ENCODE assay signal across 13 cellular contexts in the genomic region with DNA sequence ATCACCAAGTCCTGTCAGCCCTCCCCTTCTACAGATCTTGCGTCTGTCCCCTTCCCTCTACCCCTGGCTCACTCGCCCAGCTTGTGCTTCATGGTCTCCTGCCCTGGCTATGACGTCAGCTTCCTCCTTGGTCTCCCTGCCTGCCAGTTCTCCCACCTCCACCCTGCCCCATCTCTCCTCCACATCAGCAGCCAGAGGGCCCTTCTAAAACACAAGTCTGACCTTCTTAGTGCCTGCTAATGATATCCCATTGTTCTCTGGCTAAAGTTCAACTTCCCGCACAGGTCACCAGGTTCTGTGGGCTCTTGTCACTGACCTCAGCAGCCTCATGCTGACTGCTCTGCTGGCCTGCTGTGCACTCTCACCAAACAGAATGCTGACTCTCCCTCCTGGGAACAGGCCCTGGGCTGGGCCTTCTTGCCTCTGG. TPM values are rescaled to one million over a fixed set of nuclear protein-coding genes. Genes with fewer than 3 reads are reported as not detected.
DNase-seq lines count a peak whose midpoint lies in the region; ATAC-seq, FAIRE-seq and TF ChIP-seq lines count a peak whose summit lies in the region.
"Had no signal": no experiment of that assay in that cellular context is flagged by ENCODE, and none has a peak within 500 bp of the region (broad histone marks: within the 10 kb centered on the region; RNA-seq: fewer than 3 reads in every experiment).

No MANE protein-coding gene starts in this region.

- H3K4me1 ChIP-seq in IMR-90 (ENCODE audit: control insufficient read depth, insufficient read depth, low read length) (peaks cover 3% of the 10 kb centered on the region; the same call in 1 of the 2 replicates), K562 (replicated peaks in 1 of 2; ENCODE audit: control insufficient read depth in 2 of 2, insufficient read depth in 2 of 2, low read length in 2 of 2) (peaks cover 0 to 5% of the 10 kb centered on the region in 2 experiments; a peak in 2 of 5 replicates)

- H3K18ac ChIP-seq in IMR-90 (ENCODE audit: low read depth, low read length) = no peak overlapping the region

- no peak overlapping the region for H4K5ac ChIP-seq in IMR-90 (ENCODE audit: low read depth, low read length)

- TF ChIP-seq CTCF in AG10803 (conservative IDR thresholded peaks at IDR 0.05; ENCODE audit: low read length) (no peak), IMR-90 (conservative IDR thresholded peaks at IDR 0.05; ENCODE audit: low read depth, low read length) (no peak), K562 (IDR thresholded peaks at IDR 0.05 in 2 of 3, conservative IDR thresholded peaks at IDR 0.05 in 1 of 3; ENCODE audit: insufficient read depth in 2 of 3, low read depth in 1 of 3, low read length in 3 of 3) (no peak)

- WGBS in IMR-90 (ENCODE audit: extremely low coverage in 2 of 2, insufficient read length in 1 of 2), 2 experiments = 53% methylated on average over 4 of the region's 4 CpGs; no CpG with 5 or more reads in 1 of the 2 experiments
- WGBS in K562 (ENCODE audit: insufficient coverage, low coverage, missing lambda C conversion rate) = 6% methylated on average over 4 of the region's 4 CpGs

- FAIRE-seq in K562 (lab: Jason Lieb, UNC) = no peak

- H3K36me3 ChIP-seq in IMR-90 (ENCODE audit: control insufficient read depth, insufficient read depth, low read length) (no peaks in the 10 kb centered on the region), K562 (ENCODE audit: control insufficient read depth, insufficient read depth, low read length) (no peaks in the 10 kb centered on the region)

- H3K23ac ChIP-seq in IMR-90 (ENCODE audit: low read depth, low read length) = no peak overlapping the region

- H3K9me1 ChIP-seq in IMR-90 (ENCODE audit: insufficient read depth, low read length) = peaks cover 4% of the 10 kb centered on the region; the same call in 1 of the 2 replicates
- no peaks in the 10 kb centered on the region for H3K9me1 ChIP-seq in K562 (ENCODE audit: control insufficient read depth, insufficient read depth, low read length)

- TF ChIP-seq RAD21 in IMR-90 (IDR thresholded peaks at IDR 0.05; ENCODE audit: low read length) (no peak), K562 (CRISPR knock-in tag; conservative IDR thresholded peaks at IDR 0.05 in 1 of 2, IDR thresholded peaks at IDR 0.05 in 1 of 2) (no peak)

- H3K27ac ChIP-seq in IMR-90 (ENCODE audit: insufficient read depth, low read length) (no peak overlapping the region), K562 (ENCODE audit: extremely low read depth, low read depth, low read length) (no peak overlapping the region)

- intact Hi-C loops in IMR-90 (cut with micrococcal nuclease) = no loop called here
- intact Hi-C loops in K562 (cut with micrococcal nuclease) = no loop called here

- H3K4ac ChIP-seq in IMR-90 (ENCODE audit: low read depth, low read length) = no peak overlapping the region

- no peak overlapping the region for H4K91ac ChIP-seq in IMR-90 (ENCODE audit: insufficient read depth, low read depth, low read length)

- no peaks in the 10 kb centered on the region for H3K79me2 ChIP-seq in K562 (ENCODE audit: control insufficient read depth, insufficient read depth, low read length)

- BruUV-seq in IMR-90 (replicated peaks; lab: Mats Ljungman, UMichigan) (no TSS peak), K562 (replicated peaks; lab: Mats Ljungman, UMichigan) (no TSS peak)

- H3K79me1 ChIP-seq in IMR-90 (ENCODE audit: low read depth in 1 of 2, low read length in 2 of 2) = no peaks in the 10 kb centered on the region

- H3K4me2 ChIP-seq in IMR-90 (ENCODE audit: low read depth, low read length) (no peak overlapping the region), K562 (ENCODE audit: insufficient read depth, low read length) (no peak overlapping the region)

- H4K8ac ChIP-seq in IMR-90 (ENCODE audit: low read depth in 2 of 2, low read length in 2 of 2) = no peak overlapping the region

- H2BK15ac ChIP-seq in IMR-90 (ENCODE audit: low read depth, low read length) = no peak overlapping the region

- H3K9ac ChIP-seq in IMR-90 (ENCODE audit: low read depth, low read length) (no peak overlapping the region), K562 (ENCODE audit: insufficient read depth in 1 of 2, low read depth in 2 of 2, low read length in 2 of 2) (peak overlapping the region in 1 of 2 experiments; percentile 27; a peak in 1 of 4 replicates)

- TF ChIP-seq EP300 in K562 (IDR thresholded peaks at IDR 0.05; ENCODE audit: low read length) = no peak

- H4K20me1 ChIP-seq in IMR-90 (ENCODE audit: insufficient read depth, low read length) (no peaks in the 10 kb centered on the region), K562 (replicated peaks; ENCODE audit: control insufficient read depth, insufficient read depth, low read length) (no peaks in the 10 kb centered on the region)

- CTCF ChIA-PET in IMR-90 (lab: Yijun Ruan, JAX) (no interaction called here), K562 (lab: Yijun Ruan, JAX; ENCODE audit: low intra/inter-chr PET ratio) (no interaction called here)

- POLR2A ChIA-PET in IMR-90 (lab: Charles Lee; ENCODE audit: unreplicated experiment) (no interaction called here), K562 (lab: Yijun Ruan, JAX) (interaction anchor here (0.7 to 1.2 kb wide), 5 partner anchors 15 to 113 kb away, joined by 3 to 4 read pairs (median 3); no protein-coding TSS in a partner anchor)

- no peak overlapping the region for H2AK5ac ChIP-seq in IMR-90 (ENCODE audit: low read depth, low read length)

- H2AK9ac ChIP-seq in IMR-90 (replicated peaks; ENCODE audit: low read depth, low read length, poor library complexity) = no peak overlapping the region

- no peak overlapping the region for H2BK20ac ChIP-seq in IMR-90 (ENCODE audit: low read depth, low read length)

- H3K27me3 ChIP-seq in IMR-90 (ENCODE audit: control insufficient read depth, insufficient read depth, low read length) (peaks cover 23% of the 10 kb centered on the region), K562 (ENCODE audit: control insufficient read depth in 2 of 2, insufficient read depth in 2 of 2, low read length in 2 of 2) (peaks cover 21 to 61% of the 10 kb centered on the region in 2 experiments; a peak in 4 of 5 replicates)

- H3K14ac ChIP-seq in IMR-90 (replicated peaks; ENCODE audit: low read depth, low read length) = no peak overlapping the region

- H2AFZ ChIP-seq in IMR-90 (replicated peaks; ENCODE audit: low read length, poor library complexity) (peak overlapping the region; percentile 66), K562 (ENCODE audit: low read depth, low read length) (no peak overlapping the region)

- dilution Hi-C loops in IMR-90 (cut with HindIII; ENCODE audit: low sequenced_read_pairs, unreplicated experiment) = no loop called here

- peak; percentile 1 for DNase-seq in AG10803 (ENCODE audit: low read depth)
- peak; percentile 40 for DNase-seq in IMR-90
- DNase-seq in K562 (ENCODE audit: extremely low read depth in 1 of 4, low spot score in 3 of 4) = peak in 1 of 4 experiments; percentile 38
- peak; percentile 56 for DNase-seq in kidney glomerular epithelial cell (lab: John Stamatoyannopoulos, UW)
- DNase-seq in hypothalamus (lab: John Stamatoyannopoulos, UW) = no peak
- no peak for DNase-seq in iPS-NIHi11 (ENCODE audit: low spot score)
- no peak for DNase-seq in pons (ENCODE audit: low spot score)
- DNase-seq: activated B cell treated with CpG ODN at 0.5 μM for 24 hours; activated naive CD4-positive, alpha-beta T cell treated with Interleukin-2 at 50 U/mL for 16 hours; midbrain; MM.1S; stimulated activated CD4-positive, alpha-beta T cell treated with anti-CD3 and anti-CD28 coated beads, Interleukin-15, amount 100 ng/mL, for 24 hours had no signal

- in situ Hi-C loops in IMR-90 (cut with MboI; ENCODE audit: low sequenced_read_pairs) = no loop called here
- in situ Hi-C loops in K562 (cut with MboI) = no loop called here

- H2BK5ac ChIP-seq in IMR-90 (ENCODE audit: low read depth, low read length, poor library complexity, severe bottlenecking) = no peak overlapping the region

- ATAC-seq in IMR-90 (ENCODE audit: low read depth) (no peak), K562 (peak; percentile 54), GM18867 (IDR thresholded peaks at IDR 0.05; ENCODE audit: unreplicated experiment) (no peak)

- H3K4me3 ChIP-seq in AG10803 (ENCODE audit: low read length) (no peak overlapping the region), IMR-90 (ENCODE audit: insufficient read depth, low read depth, low read length) (no peak overlapping the region), K562 (no peak overlapping the region)

- no peaks in the 10 kb centered on the region for H3K9me3 ChIP-seq in IMR-90 (ENCODE audit: control insufficient read depth, insufficient read depth, low read length)
- no peaks in the 10 kb centered on the region for H3K9me3 ChIP-seq in K562 (replicated peaks; ENCODE audit: control insufficient read depth, insufficient read depth, low read depth, low read length)

- H2BK120ac ChIP-seq in IMR-90 (ENCODE audit: low read depth, low read length) = no peak overlapping the region

- no peak for TF ChIP-seq POLR2A in IMR-90 (IDR thresholded peaks at IDR 0.05; ENCODE audit: low read depth, low read length)
- no peak for TF ChIP-seq POLR2A in K562 (conservative IDR thresholded peaks at IDR 0.05)

- H3K56ac ChIP-seq in IMR-90 (ENCODE audit: extremely low read depth, insufficient read depth, low read length) = no peak overlapping the region

RNA-seq across cellular contexts. Expression of gene MYCL, which starts 24.6 kb away (rescaled TPM):
- 0.56 and 0.72 TPM in 2 replicates for total RNA-seq in IMR-90 (2012; rRNA removed)
- polyA plus RNA-seq in IMR-90 (2012; rRNA removed) = 0.75 and 0.87 TPM in 2 replicates
- polyA plus RNA-seq in IMR-90 (2012; cell fraction: cytosol; rRNA removed) = 0.42 and 0.52 TPM in 2 replicates
- polyA plus RNA-seq in IMR-90 (2012; cell fraction: nucleus; rRNA removed; ENCODE audit: low replicate concordance) = 0.36 and 0.41 TPM in 2 replicates
- total RNA-seq in K562 (2011; cell fraction: chromatin; rRNA removed; ENCODE audit: low replicate concordance) = 17.1 and 25.1 TPM in 2 replicates
- total RNA-seq in K562 (2011; cell fraction: nucleolus; rRNA removed) = 30.7 and 32.6 TPM in 2 replicates
- 27.3 and 29.5 TPM in 2 replicates for total RNA-seq in K562 (2011; cell fraction: nucleoplasm; rRNA removed)
- 18.8 and 22.5 TPM in 2 replicates for total RNA-seq in K562 (2014; rRNA removed)
- 12.8 and 13.2 TPM in 2 replicates for total RNA-seq in K562 (2014; rRNA removed; fragmentation: Illumina TruSeq; extraction: Trizol)
- 3.8 and 4.3 TPM in 2 replicates for total RNA-seq in K562 (2015; rRNA removed; fragmentation: Illumina TruSeq; extraction: Trizol)
- 19.7 and 22.0 TPM in 2 replicates for total RNA-seq in K562 (2021)
- 11.2 and 14.9 TPM in 2 replicates for polyA plus RNA-seq in K562 (2011; rRNA removed)
- polyA plus RNA-seq in K562 (2011; cell fraction: cytosol; rRNA removed) = 12.4 and 15.8 TPM in 2 replicates
- 12.3 and 20.0 TPM in 2 replicates for polyA plus RNA-seq in K562 (2011; cell fraction: nucleus; rRNA removed)
- 6.2 and 30.6 TPM in 2 replicates for polyA plus RNA-seq in K562 (2012)
- polyA plus RNA-seq in K562 (2014; fragmentation: Illumina TruSeq; extraction: Trizol) = 14.7 and 15.4 TPM in 2 replicates
- polyA plus RNA-seq in K562 (2014; fragmentation: Nextera tagmentation; extraction: Ambion mirVana) = 1 to 10 TPM; 3.5 to 4.0 TPM
- 17.1 and 18.2 TPM in 2 replicates for polyA plus RNA-seq in K562 (2014; rRNA removed)
- polyA minus RNA-seq in K562 (2011; rRNA and poly(A)+ RNA removed) = 12.1 and 17.8 TPM in 2 replicates
- 6.6 and 8.7 TPM in 2 replicates for polyA minus RNA-seq in K562 (2011; cell fraction: cytosol; rRNA and poly(A)+ RNA removed)
- polyA minus RNA-seq in K562 (2011; cell fraction: nucleus; rRNA and poly(A)+ RNA removed) = 15.6 and 34.1 TPM in 2 replicates

RNA-seq across cellular contexts. Expression of gene MFSD2A, which starts 28.6 kb away (rescaled TPM):
- total RNA-seq in IMR-90 (2012; rRNA removed) (5.0 and 5.7 TPM in 2 replicates), K562 (2014; rRNA removed) (not detected in 2 replicates), K562 (2014; rRNA removed; fragmentation: Illumina TruSeq; extraction: Trizol) (0.07 TPM in 1 of 2 replicates, not detected in the other), K562 (2015; rRNA removed; fragmentation: Illumina TruSeq; extraction: Trizol) (0.40 TPM in 1 of 2 replicates, not detected in the other), K562 (2021) (0.18 and 0.33 TPM in 2 replicates)
- polyA plus RNA-seq in IMR-90 (2012; rRNA removed) (6.7 and 7.3 TPM in 2 replicates), K562 (2011; rRNA removed) (0.06 and 0.19 TPM in 2 replicates), K562 (2014; fragmentation: Illumina TruSeq; extraction: Trizol) (0.11 and 0.15 TPM in 2 replicates), K562 (2014; fragmentation: Nextera tagmentation; extraction: Ambion mirVana) (not detected), K562 (2014; rRNA removed) (not detected in 2 replicates)
- 3.7 and 5.3 TPM in 2 replicates for polyA plus RNA-seq in IMR-90 (2012; cell fraction: cytosol; rRNA removed)
- polyA plus RNA-seq in IMR-90 (2012; cell fraction: nucleus; rRNA removed; ENCODE audit: low replicate concordance) = 13.7 and 18.4 TPM in 2 replicates
- total RNA-seq in K562 (2011; cell fraction: chromatin; rRNA removed; ENCODE audit: low replicate concordance) = 0.46 TPM in 1 of 2 replicates, not detected in the other
- total RNA-seq in K562 (2011; cell fraction: nucleolus; rRNA removed) = 0.67 TPM in 1 of 2 replicates, not detected in the other
- 0.37 TPM in 1 of 2 replicates, not detected in the other for total RNA-seq in K562 (2011; cell fraction: nucleoplasm; rRNA removed)
- 0.10 and 0.13 TPM in 2 replicates for polyA plus RNA-seq in K562 (2011; cell fraction: cytosol; rRNA removed)
- 0.51 and 0.67 TPM in 2 replicates for polyA plus RNA-seq in K562 (2011; cell fraction: nucleus; rRNA removed)
- polyA plus RNA-seq in K562 (2012) = 0.04 and 0.14 TPM in 2 replicates
- polyA minus RNA-seq in K562 (2011; rRNA and poly(A)+ RNA removed) = 0.35 TPM in 1 of 2 replicates, not detected in the other
- polyA minus RNA-seq in K562 (2011; cell fraction: cytosol; rRNA and poly(A)+ RNA removed) = not detected in 2 replicates
- polyA minus RNA-seq in K562 (2011; cell fraction: nucleus; rRNA and poly(A)+ RNA removed) = 0.78 TPM in 1 of 2 replicates, not detected in the other

RNA-seq across cellular contexts. Expression of gene TRIT1, which starts 43.1 kb away (rescaled TPM):
- total RNA-seq in IMR-90 (2012; rRNA removed) = 27.8 and 29.2 TPM in 2 replicates
- 10.8 and 13.5 TPM in 2 replicates for polyA plus RNA-seq in IMR-90 (2012; rRNA removed)
- polyA plus RNA-seq in IMR-90 (2012; cell fraction: cytosol; rRNA removed) = 3.8 and 4.7 TPM in 2 replicates
- 9.5 and 28.8 TPM in 2 replicates for polyA plus RNA-seq in IMR-90 (2012; cell fraction: nucleus; rRNA removed; ENCODE audit: low replicate concordance)
- total RNA-seq in K562 (2011; cell fraction: chromatin; rRNA removed; ENCODE audit: low replicate concordance) = 76.0 and 139 TPM in 2 replicates
- 71.9 and 78.4 TPM in 2 replicates for total RNA-seq in K562 (2011; cell fraction: nucleolus; rRNA removed)
- 85.4 and 109 TPM in 2 replicates for total RNA-seq in K562 (2011; cell fraction: nucleoplasm; rRNA removed)
- total RNA-seq in K562 (2014; rRNA removed) = 67.5 and 71.3 TPM in 2 replicates
- total RNA-seq in K562 (2014; rRNA removed; fragmentation: Illumina TruSeq; extraction: Trizol) = 84.0 and 103 TPM in 2 replicates
- 66.7 and 67.6 TPM in 2 replicates for total RNA-seq in K562 (2015; rRNA removed; fragmentation: Illumina TruSeq; extraction: Trizol)
- total RNA-seq in K562 (2021) = 57.5 and 58.4 TPM in 2 replicates
- 87.3 and 88.3 TPM in 2 replicates for polyA plus RNA-seq in K562 (2011; rRNA removed)
- polyA plus RNA-seq in K562 (2011; cell fraction: cytosol; rRNA removed) = 24.8 and 44.1 TPM in 2 replicates
- 69.2 and 92.0 TPM in 2 replicates for polyA plus RNA-seq in K562 (2011; cell fraction: nucleus; rRNA removed)
- 45.6 and 47.5 TPM in 2 replicates for polyA plus RNA-seq in K562 (2012)
- 75.1 and 76.5 TPM in 2 replicates for polyA plus RNA-seq in K562 (2014; fragmentation: Illumina TruSeq; extraction: Trizol)
- 10 to 100 TPM; 27.9 to 58.3 TPM for polyA plus RNA-seq in K562 (2014; fragmentation: Nextera tagmentation; extraction: Ambion mirVana)
- polyA plus RNA-seq in K562 (2014; rRNA removed) = 66.4 and 72.1 TPM in 2 replicates
- 103 and 116 TPM in 2 replicates for polyA minus RNA-seq in K562 (2011; rRNA and poly(A)+ RNA removed)
- 36.2 and 48.7 TPM in 2 replicates for polyA minus RNA-seq in K562 (2011; cell fraction: cytosol; rRNA and poly(A)+ RNA removed)
- 78.8 and 98.3 TPM in 2 replicates for polyA minus RNA-seq in K562 (2011; cell fraction: nucleus; rRNA and poly(A)+ RNA removed)

Comparison
In these comparisons a context has a peak if more than half of its experiments do, and no peak if none do; other contexts are left out.
1. DNase-seq: peak in AG10803 (single experiment), IMR-90 (single experiment) and kidney glomerular epithelial cell (single experiment); none in hypothalamus (0 of 51), iPS-NIHi11 (single experiment) and pons (single experiment).